8 cellular contexts compared by ENCODE assay signal in the genomic region with DNA sequence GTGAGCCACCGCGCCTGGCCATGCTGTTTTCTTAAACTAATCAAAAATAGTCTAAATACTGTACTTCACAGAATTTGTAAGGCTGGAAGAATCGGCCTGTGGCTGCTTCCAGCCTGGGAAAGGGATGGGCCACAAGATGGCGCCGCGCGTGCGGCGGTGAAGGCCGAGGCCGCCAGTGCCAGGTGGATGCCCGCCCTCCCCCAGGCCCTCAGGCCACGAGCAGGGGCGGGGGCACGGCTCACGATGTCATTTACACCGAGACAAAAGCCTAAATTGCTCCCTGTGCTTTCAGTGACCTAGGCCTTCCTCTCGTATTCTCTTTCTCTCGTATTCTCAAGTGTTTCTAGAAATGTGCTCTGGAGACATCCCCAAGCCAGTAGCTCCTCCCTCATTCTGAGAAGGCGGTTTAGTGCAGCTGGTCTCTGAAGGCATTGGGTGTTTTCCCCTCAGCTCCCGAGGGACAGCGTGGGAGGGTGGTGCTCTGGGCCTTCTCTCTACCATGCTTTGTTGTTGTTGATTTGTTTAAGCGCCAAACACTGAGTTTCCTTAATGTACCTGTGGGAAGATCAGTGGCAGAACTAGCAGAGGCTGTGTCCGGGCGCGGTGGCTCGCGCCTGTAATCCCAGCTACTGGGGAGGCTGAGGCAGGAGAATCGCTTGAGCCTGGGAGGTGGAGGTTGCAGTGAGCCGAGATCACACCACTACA.
DNase-seq lines count a peak whose midpoint lies in the region; ATAC-seq lines count a peak whose summit lies in the region.

No MANE protein-coding gene starts in this region.

- peaks cover 0 to 9% (median 0%) of the 10 kb centered on the region in 11 experiments; a peak in 2 of 22 replicates for H3K36me3 ChIP-seq in BLaER1 treated with 17β-estradiol and CSF1 and Interleukin-3, amounts not matched to agents 10 nM and 100 nM
- no peaks in the 10 kb centered on the region for H3K36me3 ChIP-seq in duodenal mucosa (ENCODE audit: control insufficient read depth in 1 of 2, insufficient read depth in 2 of 2, low read length in 2 of 2)

- H3K4me1 Mint-ChIP-seq in activated CD4-positive, alpha-beta memory T cell treated with anti-CD3 and anti-CD28 coated beads for 36 hours (ENCODE audit: low read depth): peaks cover 19% of the 10 kb centered on the region

- no peaks in the 10 kb centered on the region for H3K36me3 Mint-ChIP-seq in activated CD4-positive, alpha-beta memory T cell treated with anti-CD3 and anti-CD28 coated beads for 36 hours

- CTCF ChIA-PET in activated CD4-positive, alpha-beta memory T cell treated with anti-CD3 and anti-CD28 coated beads for 36 hours (lab: Charles Lee): interaction anchor here (0.5 to 5.0 kb wide), 31 partner anchors 9 to 639 kb away, joined by 3 to 79 read pairs (median 4); a partner anchor contains a TSS

- peak overlapping the region; percentile 82 for H3K27ac Mint-ChIP-seq in activated CD4-positive, alpha-beta memory T cell treated with anti-CD3 and anti-CD28 coated beads for 36 hours

- peak; percentile 84 for DNase-seq in GM19240 (ENCODE audit: insufficient read length, low spot score)
- DNase-seq in NCI-H510A (lab: John Stamatoyannopoulos, UW): peak; percentile 74
- DNase-seq in activated CD4-positive, alpha-beta memory T cell treated with anti-CD3 and anti-CD28 coated beads for 36 hours: peak; percentile 87
- peak; percentile 81 for DNase-seq in medulla oblongata (ENCODE audit: extremely low spot score)
- peak; percentile 55 to 74 (median 58) for DNase-seq in stimulated activated CD4-positive, alpha-beta T cell treated with anti-CD3 and anti-CD28 coated beads, TNF-alpha, amount 100 ng/mL, for 48 hours (ENCODE audit: low read depth in 3 of 3)

- H3K4me3 ChIP-seq in BLaER1 treated with 17β-estradiol and CSF1 and Interleukin-3, amounts not matched to agents 10 nM and 100 nM: peak overlapping the region; percentile 41 to 63 (median 54)
- peak overlapping the region; percentile 66 to 79 for H3K4me3 ChIP-seq in duodenal mucosa (ENCODE audit: low read depth in 1 of 2, low read length in 2 of 2)

- peak overlapping the region; percentile 47 to 89 (median 82); a peak in 21 of 22 replicates for H3K27ac ChIP-seq in BLaER1 treated with 17β-estradiol and CSF1 and Interleukin-3, amounts not matched to agents 10 nM and 100 nM
- no peak overlapping the region for H3K27ac ChIP-seq in duodenal mucosa (ENCODE audit: low read depth, low read length)

- no peaks in the 10 kb centered on the region for H3K9me3 Mint-ChIP-seq in activated CD4-positive, alpha-beta memory T cell treated with anti-CD3 and anti-CD28 coated beads for 36 hours

- H3K9me3 ChIP-seq in BLaER1 treated with 17β-estradiol and CSF1 and Interleukin-3, amounts not matched to agents 10 nM and 100 nM (replicated peaks in 1 of 11): no peaks in the 10 kb centered on the region
- no peaks in the 10 kb centered on the region for H3K9me3 ChIP-seq in duodenal mucosa (ENCODE audit: control insufficient read depth in 1 of 2, low read length in 2 of 2)

- H3K9ac ChIP-seq in BLaER1 treated with 17β-estradiol and CSF1 and Interleukin-3, amounts not matched to agents 10 nM and 100 nM: peak overlapping the region; percentile 43 to 86 (median 79); a peak in 21 of 22 replicates
- peak overlapping the region in 1 of 2 donors; percentile 47 for H3K9ac ChIP-seq in duodenal mucosa (ENCODE audit: low read depth in 1 of 2, low read length in 2 of 2)

- ATAC-seq in HG03439 (IDR thresholded peaks at IDR 0.05; ENCODE audit: unreplicated experiment): peak; percentile 90

- H4K20me1 ChIP-seq in BLaER1 treated with 17β-estradiol and CSF1 and Interleukin-3, amounts not matched to agents 10 nM and 100 nM: no peaks in the 10 kb centered on the region

- POLR2A ChIA-PET in activated CD4-positive, alpha-beta memory T cell treated with anti-CD3 and anti-CD28 coated beads for 36 hours (lab: Charles Lee): interaction anchor here (0.6 to 0.9 kb wide), 4 partner anchors 22 to 517 kb away, joined by 3 to 4 read pairs (median 4); no protein-coding TSS in a partner anchor

- peak overlapping the region; percentile 69 to 90 (median 79) for H3K4me2 ChIP-seq in BLaER1 treated with 17β-estradiol and CSF1 and Interleukin-3, amounts not matched to agents 10 nM and 100 nM

- peak overlapping the region; percentile 47 for H3K4me3 Mint-ChIP-seq in activated CD4-positive, alpha-beta memory T cell treated with anti-CD3 and anti-CD28 coated beads for 36 hours

- H3K27me3 ChIP-seq in BLaER1 treated with 17β-estradiol and CSF1 and Interleukin-3, amounts not matched to agents 10 nM and 100 nM: no peaks in the 10 kb centered on the region
- no peaks in the 10 kb centered on the region for H3K27me3 ChIP-seq in duodenal mucosa (ENCODE audit: control insufficient read depth in 1 of 2, insufficient read depth in 2 of 2, low read length in 2 of 2)

- intact Hi-C loops in activated CD4-positive, alpha-beta memory T cell treated with anti-CD3 and anti-CD28 coated beads for 36 hours (cut with micrococcal nuclease): loop anchor here (1.0 kb wide), 5 partner anchors 86 to 835 kb away; no protein-coding TSS in a partner anchor

- no peaks in the 10 kb centered on the region for H3K27me3 Mint-ChIP-seq in activated CD4-positive, alpha-beta memory T cell treated with anti-CD3 and anti-CD28 coated beads for 36 hours

- H3K4me1 ChIP-seq in BLaER1 treated with 17β-estradiol and CSF1 and Interleukin-3, amounts not matched to agents 10 nM and 100 nM: peaks cover 37 to 51% (median 42%) of the 10 kb centered on the region in 10 experiments
- H3K4me1 ChIP-seq in duodenal mucosa (ENCODE audit: control insufficient read depth in 1 of 2, insufficient read depth in 2 of 2, low read length in 2 of 2): peaks cover 7 to 14% of the 10 kb centered on the region in 2 donors
